In the genomic region with DNA sequence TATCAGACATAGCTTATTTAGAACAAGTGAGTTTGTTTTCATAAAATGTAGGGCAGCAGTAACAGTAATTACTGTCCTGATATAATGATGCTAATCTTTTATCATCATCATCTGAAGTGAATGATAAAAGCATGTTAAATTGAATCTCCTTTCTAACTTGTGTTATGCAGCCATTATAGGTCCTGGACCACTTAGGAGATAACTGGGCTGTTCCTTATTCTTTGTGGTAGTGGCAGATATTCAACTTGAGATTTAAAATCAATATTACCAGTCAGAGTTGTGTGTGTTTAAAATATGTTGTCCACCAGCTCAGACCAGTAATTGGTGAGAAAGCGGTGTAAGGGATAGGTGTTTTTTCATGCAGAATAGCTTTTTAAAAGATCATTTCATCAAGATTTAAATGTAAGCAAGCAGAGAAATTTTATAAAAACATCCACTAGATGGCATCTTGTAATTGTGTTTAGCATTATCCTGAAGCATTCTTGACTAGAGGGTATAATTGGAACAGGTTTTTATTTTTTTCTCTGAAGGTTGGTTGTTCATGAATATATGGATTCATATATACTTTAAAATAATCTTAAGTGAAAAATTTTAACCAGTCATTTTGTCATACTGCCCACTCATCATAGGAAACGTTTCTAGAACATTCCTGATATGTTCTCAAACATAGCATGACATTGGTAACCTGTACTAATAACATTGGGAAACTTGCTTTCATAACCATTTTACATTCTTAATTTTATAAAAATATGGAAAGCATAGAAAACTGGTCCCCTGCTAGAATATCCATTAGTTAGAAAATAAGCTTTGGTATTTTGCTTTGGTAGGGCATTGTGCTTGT, we compare ENCODE assay signal across 1 cellular context.
TF ChIP-seq lines count a peak whose summit lies in the region.

No MANE protein-coding gene starts in this region.

TF ChIP-seq in IMR-90, 13 proteins besides CTCF, POLR2A, EP300 and RAD21 (continued from another document):
- TF ChIP-seq SMC3 (IDR thresholded peaks at IDR 0.05; ENCODE audit: low read depth, low read length) (peak; percentile 61), RFX5 (IDR thresholded peaks at IDR 0.05; ENCODE audit: low read depth, low read length) (no peak)
